8 cellular contexts compared by ENCODE assay signal in the genomic region with DNA sequence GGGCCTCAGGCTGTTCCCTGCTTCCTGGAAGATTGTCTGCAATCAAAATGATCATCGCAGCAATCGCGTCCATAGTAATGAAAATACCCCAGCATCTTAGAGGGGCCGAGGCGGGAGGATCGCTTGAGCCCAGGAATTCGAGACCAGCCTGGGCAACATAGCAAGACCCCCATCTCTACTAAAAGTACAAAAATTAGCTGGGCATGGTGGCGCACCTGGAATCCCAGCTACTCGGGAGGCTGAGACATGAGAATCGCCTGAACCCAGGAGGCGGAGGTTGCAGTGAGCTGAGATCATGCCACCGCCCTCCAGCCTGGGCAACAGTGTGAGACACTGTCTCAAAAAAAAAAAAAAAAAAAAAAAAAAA. TPM values are rescaled to one million over a fixed set of nuclear protein-coding genes. Genes with fewer than 3 reads are reported as not detected.
DNase-seq lines count a peak whose midpoint lies in the region; ATAC-seq and TF ChIP-seq lines count a peak whose summit lies in the region.
"Not testable (repeated sequence)": the region's sequence is repeated elsewhere in the genome, so short reads cannot be mapped to it uniquely, and the experiment has no call there.

No MANE protein-coding gene starts in this region.

- H3K4me2 ChIP-seq in IMR-90 (ENCODE audit: low read depth, low read length); mesenchymal stem cell (ENCODE audit: low read length, poor library complexity, severe bottlenecking): not testable (repeated sequence)

- not testable (repeated sequence) for H3K14ac ChIP-seq in IMR-90 (replicated peaks; ENCODE audit: low read depth, low read length); mesenchymal stem cell (ENCODE audit: low read length in 2 of 2)

- H4K5ac ChIP-seq in IMR-90 (ENCODE audit: low read depth, low read length): not testable (repeated sequence)

- not testable (repeated sequence) for DNase-seq in IMR-90; ascending aorta (ENCODE audit: low spot score in 2 of 2); left ventricle myocardium inferior; mesenchymal stem cell; suprapubic skin (ENCODE audit: low spot score in 2 of 2); vagina (ENCODE audit: extremely low spot score in 2 of 2)

- H3K27ac ChIP-seq in IMR-90 (ENCODE audit: insufficient read depth, low read length); mesenchymal stem cell (ENCODE audit: low read length, poor library complexity, severe bottlenecking): not testable (repeated sequence)
- peak overlapping the region; percentile 93 to 96 for H3K27ac ChIP-seq in ascending aorta
- peak overlapping the region; percentile 65 for H3K27ac ChIP-seq in duodenal mucosa (ENCODE audit: low read depth, low read length)
- H3K27ac ChIP-seq in left ventricle myocardium inferior (replicated peaks): peak overlapping the region; percentile 89
- H3K27ac ChIP-seq in rectal smooth muscle tissue (ENCODE audit: low read depth, low read length): peak overlapping the region; percentile 91
- peak overlapping the region; percentile 87 for H3K27ac ChIP-seq in suprapubic skin
- H3K27ac ChIP-seq in vagina: peak overlapping the region; percentile 94

- BruUV-seq in IMR-90 (replicated peaks; lab: Mats Ljungman, UMichigan): not testable (repeated sequence)

- intact Hi-C loops in IMR-90 (cut with micrococcal nuclease); left ventricle myocardium inferior (cut with micrococcal nuclease); vagina (cut with DNase I): not testable (repeated sequence)
- intact Hi-C loops in ascending aorta (cut with DNase I): loop anchor here (5.0 kb wide), 1 partner anchor 39 kb away; no protein-coding TSS in a partner anchor

- not testable (repeated sequence) for H2AFZ ChIP-seq in IMR-90 (replicated peaks; ENCODE audit: low read length, poor library complexity); mesenchymal stem cell (ENCODE audit: low read depth, low read length)

- H2AK9ac ChIP-seq in IMR-90 (replicated peaks; ENCODE audit: low read depth, low read length, poor library complexity): peak overlapping the region; percentile 93

- not testable (repeated sequence) for H3K23ac ChIP-seq in IMR-90 (ENCODE audit: low read depth, low read length); mesenchymal stem cell (ENCODE audit: low read length in 2 of 2)

- H3K36me3 ChIP-seq in IMR-90 (ENCODE audit: control insufficient read depth, insufficient read depth, low read length); ascending aorta; duodenal mucosa (ENCODE audit: control insufficient read depth in 1 of 2, insufficient read depth in 2 of 2, low read length in 2 of 2); left ventricle myocardium inferior; rectal smooth muscle tissue (ENCODE audit: control insufficient read depth, insufficient read depth, low read length); suprapubic skin; vagina: not testable (repeated sequence)
- peaks cover 12 to 28% of the 10 kb centered on the region in 2 experiments for H3K36me3 ChIP-seq in mesenchymal stem cell (ENCODE audit: control insufficient read depth in 1 of 2, insufficient read depth in 2 of 2, low read depth in 1 of 2, low read length in 2 of 2)

- CTCF ChIA-PET in IMR-90 (lab: Yijun Ruan, JAX): not testable (repeated sequence)

- H2BK20ac ChIP-seq in IMR-90 (ENCODE audit: low read depth, low read length): not testable (repeated sequence)

- not testable (repeated sequence) for TF ChIP-seq EP300 in suprapubic skin (IDR thresholded peaks at IDR 0.05)

- dilution Hi-C loops in IMR-90 (cut with HindIII; ENCODE audit: low sequenced_read_pairs, unreplicated experiment): not testable (repeated sequence)

- 100% methylated on average over 1 of the region's 12 CpGs; no CpG with 5 or more reads in 1 of the 2 experiments for WGBS in IMR-90 (ENCODE audit: extremely low coverage in 2 of 2, insufficient read length in 1 of 2), 2 experiments
- 99% methylated on average over 7 of the region's 12 CpGs for WGBS in mesenchymal stem cell
- WGBS in suprapubic skin: 77% methylated on average over 11 of the region's 12 CpGs

- peaks cover 0 to 69% of the 10 kb centered on the region in 2 experiments; a peak in 2 of 4 replicates for H3K79me1 ChIP-seq in IMR-90 (ENCODE audit: low read depth in 1 of 2, low read length in 2 of 2)
- H3K79me1 ChIP-seq in mesenchymal stem cell (replicated peaks; ENCODE audit: low read length, poor library complexity, severe bottlenecking): peaks cover 30% of the 10 kb centered on the region

- H2AK5ac ChIP-seq in IMR-90 (ENCODE audit: low read depth, low read length): peak overlapping the region; percentile 98
- not testable (repeated sequence) for H2AK5ac ChIP-seq in mesenchymal stem cell (ENCODE audit: low read length, severe bottlenecking)

- H2BK120ac ChIP-seq in IMR-90 (ENCODE audit: low read depth, low read length); mesenchymal stem cell (ENCODE audit: low read depth, low read length): not testable (repeated sequence)

- TF ChIP-seq RAD21 in IMR-90 (IDR thresholded peaks at IDR 0.05; ENCODE audit: low read length): not testable (repeated sequence)

- peak overlapping the region; percentile 81 for H2BK5ac ChIP-seq in IMR-90 (ENCODE audit: low read depth, low read length, poor library complexity, severe bottlenecking)
- not testable (repeated sequence) for H2BK5ac ChIP-seq in mesenchymal stem cell (ENCODE audit: low read depth, low read length, poor library complexity, severe bottlenecking)

- not testable (repeated sequence) for ATAC-seq in IMR-90 (ENCODE audit: low read depth)

- H3K27me3 ChIP-seq in IMR-90 (ENCODE audit: control insufficient read depth, insufficient read depth, low read length); ascending aorta; duodenal mucosa (ENCODE audit: control insufficient read depth in 1 of 2, insufficient read depth in 2 of 2, low read length in 2 of 2); left ventricle myocardium inferior (ENCODE audit: low read depth); mesenchymal stem cell (ENCODE audit: control insufficient read depth in 1 of 2, insufficient read depth in 1 of 2, low read length in 2 of 2); rectal smooth muscle tissue (ENCODE audit: control insufficient read depth, insufficient read depth, low read length); suprapubic skin; vagina: not testable (repeated sequence)

- in situ Hi-C loops in IMR-90 (cut with MboI; ENCODE audit: low sequenced_read_pairs): not testable (repeated sequence)

- H3K56ac ChIP-seq in IMR-90 (ENCODE audit: extremely low read depth, insufficient read depth, low read length): not testable (repeated sequence)

- POLR2A ChIA-PET in IMR-90 (lab: Charles Lee; ENCODE audit: unreplicated experiment): not testable (repeated sequence)

- not testable (repeated sequence) for H3K9ac ChIP-seq in IMR-90 (ENCODE audit: low read depth, low read length); duodenal mucosa (ENCODE audit: low read depth in 1 of 2, low read length in 2 of 2); rectal smooth muscle tissue (ENCODE audit: low read length)
- peak overlapping the region; percentile 57 for H3K9ac ChIP-seq in mesenchymal stem cell (ENCODE audit: low read length)

- H4K20me1 ChIP-seq in IMR-90 (ENCODE audit: insufficient read depth, low read length): peaks cover 88% of the 10 kb centered on the region

- not testable (repeated sequence) for H2BK12ac ChIP-seq in mesenchymal stem cell (ENCODE audit: low read length in 2 of 2)

- H4K8ac ChIP-seq in IMR-90 (ENCODE audit: low read depth in 2 of 2, low read length in 2 of 2); mesenchymal stem cell (ENCODE audit: low read length): not testable (repeated sequence)

- H4K91ac ChIP-seq in IMR-90 (ENCODE audit: insufficient read depth, low read depth, low read length); mesenchymal stem cell (ENCODE audit: low read length): not testable (repeated sequence)

- not testable (repeated sequence) for H2BK15ac ChIP-seq in IMR-90 (ENCODE audit: low read depth, low read length); mesenchymal stem cell (ENCODE audit: low read depth, poor library complexity, severe bottlenecking)

- H3K4me3 ChIP-seq in IMR-90 (ENCODE audit: insufficient read depth, low read depth, low read length); duodenal mucosa (ENCODE audit: low read depth in 1 of 2, low read length in 2 of 2); rectal smooth muscle tissue (ENCODE audit: low read length); suprapubic skin: not testable (repeated sequence)
- H3K4me3 ChIP-seq in ascending aorta: peak overlapping the region in 1 of 2 donors; percentile 47
- peak overlapping the region; percentile 53 for H3K4me3 ChIP-seq in left ventricle myocardium inferior
- peak overlapping the region in 1 of 2 experiments; percentile 10 for H3K4me3 ChIP-seq in mesenchymal stem cell (ENCODE audit: insufficient read depth in 1 of 2, low read depth in 1 of 2, low read length in 2 of 2)
- peak overlapping the region in 1 of 2 donors; percentile 41 for H3K4me3 ChIP-seq in vagina

- peaks cover 21% of the 10 kb centered on the region for H3K9me1 ChIP-seq in IMR-90 (ENCODE audit: insufficient read depth, low read length)

- not testable (repeated sequence) for H3K18ac ChIP-seq in IMR-90 (ENCODE audit: low read depth, low read length); mesenchymal stem cell (ENCODE audit: low read depth in 1 of 2, low read length in 2 of 2)

- H3K4me1 ChIP-seq in IMR-90 (ENCODE audit: control insufficient read depth, insufficient read depth, low read length): peaks cover 18% of the 10 kb centered on the region
- H3K4me1 ChIP-seq in ascending aorta: peaks cover 16 to 43% of the 10 kb centered on the region in 2 donors
- not testable (repeated sequence) for H3K4me1 ChIP-seq in duodenal mucosa (ENCODE audit: control insufficient read depth in 1 of 2, insufficient read depth in 2 of 2, low read length in 2 of 2)
- H3K4me1 ChIP-seq in left ventricle myocardium inferior: peaks cover 70% of the 10 kb centered on the region
- peaks cover 19% of the 10 kb centered on the region for H3K4me1 ChIP-seq in mesenchymal stem cell (ENCODE audit: control insufficient read depth, insufficient read depth, low read depth, low read length)
- H3K4me1 ChIP-seq in rectal smooth muscle tissue (ENCODE audit: control insufficient read depth, insufficient read depth, low read length): peaks cover 19% of the 10 kb centered on the region
- H3K4me1 ChIP-seq in suprapubic skin: peaks cover 60% of the 10 kb centered on the region
- peaks cover 94% of the 10 kb centered on the region for H3K4me1 ChIP-seq in vagina

- not testable (repeated sequence) for H3K9me3 ChIP-seq in IMR-90 (ENCODE audit: control insufficient read depth, insufficient read depth, low read length); ascending aorta; duodenal mucosa (ENCODE audit: control insufficient read depth in 1 of 2, low read length in 2 of 2); left ventricle myocardium inferior (replicated peaks); mesenchymal stem cell (ENCODE audit: control insufficient read depth, low read length); suprapubic skin; vagina

- peak overlapping the region; percentile 78 for H3K4ac ChIP-seq in IMR-90 (ENCODE audit: low read depth, low read length)
- H3K4ac ChIP-seq in mesenchymal stem cell (ENCODE audit: low read depth in 1 of 2, low read length in 2 of 2): not testable (repeated sequence)

- not testable (repeated sequence) for TF ChIP-seq CTCF in IMR-90 (conservative IDR thresholded peaks at IDR 0.05; ENCODE audit: low read depth, low read length); ascending aorta (IDR thresholded peaks at IDR 0.05); left ventricle myocardium inferior (IDR thresholded peaks at IDR 0.05; ENCODE audit: borderline replicate concordance); suprapubic skin (IDR thresholded peaks at IDR 0.05); vagina (IDR thresholded peaks at IDR 0.05)

- TF ChIP-seq POLR2A in IMR-90 (IDR thresholded peaks at IDR 0.05; ENCODE audit: low read depth, low read length); suprapubic skin (IDR thresholded peaks at IDR 0.05); vagina (IDR thresholded peaks at IDR 0.05): not testable (repeated sequence)

RNA-seq across cellular contexts. Expression of gene NFIC, which starts 9.7 kb away (rescaled TPM):
- total RNA-seq in IMR-90 (2012; rRNA removed) (21.9 and 26.9 TPM in 2 replicates), ascending aorta (194 TPM), left ventricle myocardium inferior (145 TPM), suprapubic skin (100 to 1,000 TPM; 135 to 234 (median 194) TPM), vagina (142 TPM)
- 29.2 and 32.1 TPM in 2 replicates for polyA plus RNA-seq in IMR-90 (2012; rRNA removed)
- polyA plus RNA-seq in IMR-90 (2012; cell fraction: cytosol; rRNA removed): 19.6 and 28.1 TPM in 2 replicates
- 23.6 and 45.1 TPM in 2 replicates for polyA plus RNA-seq in IMR-90 (2012; cell fraction: nucleus; rRNA removed; ENCODE audit: low replicate concordance)
- 101 TPM for polyA plus RNA-seq in mesenchymal stem cell (2013, experiment 1 of 2)
- 98.4 TPM for polyA plus RNA-seq in mesenchymal stem cell (2013, experiment 2 of 2)
